ENCODE assay signal across 19 cellular contexts in the genomic region with DNA sequence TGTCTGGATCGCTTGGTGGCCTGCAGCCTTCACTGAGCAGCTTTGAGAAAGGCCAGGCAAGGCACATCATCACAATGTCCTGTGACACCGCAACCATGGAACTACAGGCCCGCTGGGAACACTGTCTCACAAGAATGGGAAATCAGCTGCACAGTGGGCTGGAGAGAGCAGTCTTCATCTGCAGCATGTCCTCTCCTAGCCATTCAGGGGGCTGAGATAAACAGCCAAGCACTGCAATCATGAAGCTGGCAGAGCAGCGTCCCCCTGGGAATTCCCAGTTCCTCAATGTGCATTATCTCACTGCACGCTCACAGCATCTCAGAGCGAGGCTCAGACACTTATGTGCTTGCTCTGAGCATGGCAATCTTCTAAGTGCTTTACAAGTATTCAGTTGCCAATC. TPM values are rescaled to one million over a fixed set of nuclear protein-coding genes. Genes with fewer than 3 reads are reported as not detected.
DNase-seq lines count a peak whose midpoint lies in the region; ATAC-seq and TF ChIP-seq lines count a peak whose summit lies in the region.
"Had no signal": no experiment of that assay in that cellular context is flagged by ENCODE, and none has a peak within 500 bp of the region (broad histone marks: within the 10 kb centered on the region; RNA-seq: fewer than 3 reads in every experiment).

No MANE protein-coding gene starts in this region.

- TF ChIP-seq CTCF in CD14-positive monocyte (IDR thresholded peaks at IDR 0.05) (no peak), left ventricle myocardium inferior (IDR thresholded peaks at IDR 0.05; ENCODE audit: borderline replicate concordance) (no peak), transverse colon (IDR thresholded peaks at IDR 0.05) (no peak)

- peaks cover 19 to 31% (median 25%) of the 10 kb centered on the region in 7 donors for H3K9me3 Mint-ChIP-seq in CD14-positive monocyte

- H3K27me3 ChIP-seq in left ventricle myocardium inferior (ENCODE audit: low read depth) (no peaks in the 10 kb centered on the region), transverse colon (no peaks in the 10 kb centered on the region)
- H3K27me3 ChIP-seq: breast epithelium, tibial artery had no signal

- intact Hi-C loops in CD14-positive monocyte (cut with micrococcal nuclease) (no loop called here), left ventricle myocardium inferior (cut with micrococcal nuclease) (no loop called here), transverse colon (cut with DNase I; ENCODE audit: low total_unique reads) (no loop called here)

- ATAC-seq in GM19463 (IDR thresholded peaks at IDR 0.05; ENCODE audit: unreplicated experiment) = no peak
- ATAC-seq: HCT116 had no signal

- no peak overlapping the region for H3K27ac Mint-ChIP-seq in CD14-positive monocyte

- H3K4me3 ChIP-seq in left ventricle myocardium inferior = peak overlapping the region; percentile 87
- H3K4me3 ChIP-seq in transverse colon = no peak overlapping the region
- H3K4me3 ChIP-seq: breast epithelium had no signal

- TF ChIP-seq POLR2A in transverse colon (IDR thresholded peaks at IDR 0.05) = no peak

- H3K9me3 ChIP-seq in left ventricle myocardium inferior (replicated peaks) = peaks cover 10% of the 10 kb centered on the region
- peaks cover 2 to 4% of the 10 kb centered on the region in 2 donors for H3K9me3 ChIP-seq in transverse colon
- H3K9me3 ChIP-seq: neutrophil had no signal

- 82% methylated on average over 3 to 6 of the region's 6 CpGs for WGBS in transverse colon (ENCODE audit: low coverage in 1 of 2), 2 donors

- peaks cover 0 to 2% (median 0%) of the 10 kb centered on the region in 3 donors for H3K27me3 Mint-ChIP-seq in CD14-positive monocyte (ENCODE audit: low read depth in 3 of 3)

- H3K4me3 Mint-ChIP-seq in CD14-positive monocyte = peak overlapping the region; percentile 80 to 89

- H3K4me1 ChIP-seq in left ventricle myocardium inferior (peaks cover 48% of the 10 kb centered on the region), transverse colon (peaks cover 4 to 19% (median 12%) of the 10 kb centered on the region in 4 donors)
- H3K4me1 ChIP-seq: breast epithelium had no signal

- H3K36me3 ChIP-seq in left ventricle myocardium inferior (peaks cover 33% of the 10 kb centered on the region), transverse colon (no peaks in the 10 kb centered on the region)
- H3K36me3 ChIP-seq: breast epithelium had no signal

- TF ChIP-seq EP300 in transverse colon (IDR thresholded peaks at IDR 0.05; ENCODE audit: low read depth) = no peak

- peaks cover 45 to 47% of the 10 kb centered on the region in 2 donors for H3K36me3 Mint-ChIP-seq in CD14-positive monocyte

- DNase-seq in DMS79 treated with DMSO at 0.1 percent for 48 hours (lab: John Stamatoyannopoulos, UW) = peak; percentile 39
- DNase-seq in DMS79 (lab: John Stamatoyannopoulos, UW) = no peak
- DNase-seq in CD14-positive monocyte (ENCODE audit: low spot score) = no peak
- DNase-seq in NCI-H2227 (lab: John Stamatoyannopoulos, UW; ENCODE audit: unreplicated experiment) = peak; percentile 44
- peak; percentile 33 for DNase-seq in left ventricle myocardium inferior
- DNase-seq in HuH-7.5 (ENCODE audit: low spot score) = no peak
- no peak for DNase-seq in transverse colon
- DNase-seq: activated CD4-positive, CD25-positive, alpha-beta regulatory T cell; DMS 273 treated with DMSO at 0.1 percent for 48 hours; NCI-H1105; NCI-H748 treated with DMSO at 0.1 percent for 48 hours; SHP77 treated with DMSO at 0.1 percent for 48 hours; stimulated activated CD4-positive, alpha-beta T cell treated with anti-CD3 and anti-CD28 coated beads, Interleukin-12 subunit alpha, Interleukin-12 subunit beta, amount 100 ng/mL, for 4 hours; tibial artery had no signal

- H3K27ac ChIP-seq in left ventricle myocardium inferior (replicated peaks) (peak overlapping the region; percentile 94), transverse colon (no peak overlapping the region)
- H3K27ac ChIP-seq: 22Rv1, breast epithelium, neutrophil, tibial artery had no signal

- in situ Hi-C loops in transverse colon (cut with MboI; ENCODE audit: low pct_ligation_motif_present in 1 of 4, low pct_unique_long_range_greater_than_20kb in 1 of 4, low sequenced_read_pairs in 3 of 4) = no loop called here

- H3K4me1 Mint-ChIP-seq in CD14-positive monocyte = peaks cover 34% of the 10 kb centered on the region

RNA-seq across cellular contexts. Expression of a gene that starts 1.9 kb away (rescaled TPM):
- polyA plus RNA-seq in CD14-positive monocyte = 10 to 100 TPM; 17.0 to 18.1 TPM
- total RNA-seq in left ventricle myocardium inferior (3.2 TPM), transverse colon (10 to 100 TPM in 2 of 4 donors, 1 to 10 TPM in 2; 4.9 to 22.9 (median 11.8) TPM)

RNA-seq across cellular contexts. Expression of a gene that starts 13.8 kb away (rescaled TPM):
- 10 to 100 TPM; 10.3 to 12.6 TPM for polyA plus RNA-seq in CD14-positive monocyte
- 2.4 TPM for total RNA-seq in left ventricle myocardium inferior
- total RNA-seq in transverse colon = 1 to 10 TPM in 3 of 4 donors, not detected in 1; 4.2 to 7.1 (median 5.4) TPM

RNA-seq across cellular contexts. Expression of a gene that starts 53.4 kb away (rescaled TPM):
- polyA plus RNA-seq in CD14-positive monocyte = under 1 TPM; 0.30 to 0.68 TPM
- total RNA-seq in left ventricle myocardium inferior (17.9 TPM), transverse colon (100 to 1,000 TPM in 2 of 4 donors, 10 to 100 TPM in 2; 24.0 to 145 (median 83.0) TPM)

Comparison
In these comparisons a context has a peak if more than half of its experiments do, and no peak if none do; other contexts are left out.
1. DNase-seq: peak in DMS79 treated with DMSO at 0.1 percent for 48 hours (single experiment), NCI-H2227 (single experiment) and left ventricle myocardium inferior (single experiment); none in DMS79 (single experiment), CD14-positive monocyte (single experiment), HuH-7.5 (single experiment) and transverse colon (single experiment).